ENCODE assay signal across 8 cellular contexts in the genomic region with DNA sequence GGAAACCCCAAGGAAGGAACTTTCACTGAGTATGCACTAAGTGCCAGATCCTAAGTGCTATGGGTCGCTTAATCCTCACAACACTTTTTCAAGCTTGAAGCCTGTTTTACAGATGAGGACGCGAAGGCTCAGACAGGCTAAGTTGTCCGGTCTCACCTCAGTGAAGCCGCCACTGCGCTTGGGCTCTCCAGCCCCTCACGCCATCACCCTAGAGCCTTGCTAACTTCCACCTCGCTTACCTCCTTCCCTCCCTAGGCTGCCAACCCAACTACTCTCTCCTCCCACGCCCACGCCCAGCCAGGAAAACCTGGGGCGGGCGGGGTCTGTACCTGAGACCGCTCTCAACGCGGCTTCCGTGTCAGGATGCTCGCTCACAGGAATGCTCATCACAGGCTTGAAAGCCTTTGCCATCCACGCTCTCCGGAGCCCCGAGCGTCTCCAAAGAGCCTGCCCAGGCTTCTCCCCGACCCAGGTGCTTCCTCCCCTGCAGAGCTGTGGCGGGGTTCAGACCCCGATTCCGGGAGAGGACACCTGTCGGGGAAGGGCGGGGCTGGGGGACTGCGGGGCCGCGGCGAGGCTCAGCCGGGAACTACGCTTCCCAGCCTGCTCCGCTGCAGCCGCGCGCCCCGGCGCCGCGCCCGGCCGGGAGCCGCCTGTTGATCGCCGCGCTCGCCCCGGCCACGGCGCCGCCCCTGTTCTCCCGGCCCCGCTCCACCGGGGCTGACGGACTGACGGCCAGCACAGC. TPM values are rescaled to one million over a fixed set of nuclear protein-coding genes. Genes with fewer than 3 reads are reported as not detected.
A peak's percentile ranks its signal among the peaks of the same experiment; 100 is the strongest.
DNase-seq lines count a peak whose midpoint lies in the region; ATAC-seq and TF ChIP-seq lines count a peak whose summit lies in the region.

A gene (plus strand): TSS at position 656 of the 745 bp plus-strand sequence. CDS start 14,845 bp downstream, outside the sequence.

- intact Hi-C loops in PC-9 (cut with micrococcal nuclease; ENCODE audit: unreplicated experiment) (no loop called here), Right ventricle myocardium inferior (cut with DNase I) (loop anchor here (10.0 kb wide), 1 partner anchor 46 kb away; no protein-coding TSS in a partner anchor)

- no peaks in the 10 kb centered on the region for H3K9me3 Mint-ChIP-seq in activated naive CD4-positive, alpha-beta T cell treated with anti-CD3 and anti-CD28 coated beads, Interleukin-2, amount 50 U/mL, for 72 hours

- H3K9me3 ChIP-seq in AG04450 (ENCODE audit: control insufficient read depth, insufficient read depth, low read length) (no peaks in the 10 kb centered on the region), PC-9 (ENCODE audit: insufficient read depth, low read depth) (no peaks in the 10 kb centered on the region)

- no peaks in the 10 kb centered on the region for H3K79me2 ChIP-seq in PC-9 (ENCODE audit: low read depth)

- no peaks in the 10 kb centered on the region for H3K4me1 ChIP-seq in PC-9 (replicated peaks; ENCODE audit: insufficient read depth)

- H3K4me3 ChIP-seq in AG04450 (ENCODE audit: low read depth, low read length) = peak within 1 kb of the TSS; percentile 63
- H3K4me3 ChIP-seq in PC-9 = peak within 1 kb of the TSS; percentile 62; the same call in 1 of the 2 replicates

- no peaks in the 10 kb centered on the region for H3F3A ChIP-seq in PC-9 (ENCODE audit: insufficient read depth, low read depth)

- CTCF ChIA-PET in AG04450 (lab: Charles Lee) (interaction anchor here (0.6 kb wide), 1 partner anchor 94 kb away, joined by 5 read pairs; no protein-coding TSS in a partner anchor), PC-9 (lab: Charles Lee) (no interaction called here)

- no peaks in the 10 kb centered on the region for H3K36me3 ChIP-seq in PC-9 (ENCODE audit: low read depth)

- peak within 1 kb of the TSS; percentile 75 for H3K4me2 ChIP-seq in PC-9

- no peaks in the 10 kb centered on the region for H3K9me2 ChIP-seq in PC-9 (ENCODE audit: insufficient read depth)

- peak; percentile 65 for ATAC-seq in GM18519 (IDR thresholded peaks at IDR 0.05; ENCODE audit: low FRiP score, unreplicated experiment)
- peak; percentile 78 for ATAC-seq in HG03064 (IDR thresholded peaks at IDR 0.05; ENCODE audit: low read depth, unreplicated experiment)
- ATAC-seq in activated naive CD4-positive, alpha-beta T cell treated with anti-CD3 and anti-CD28 coated beads, Interleukin-2, amount 50 U/mL, for 72 hours = peak; percentile 78 to 88
- peak; percentile 89 for ATAC-seq in Right ventricle myocardium inferior
- ATAC-seq in omental fat pad (ENCODE audit: low FRiP score) = peak; percentile 79
- no peak for ATAC-seq in HG03439 (IDR thresholded peaks at IDR 0.05; ENCODE audit: unreplicated experiment)

- POLR2A ChIA-PET in AG04450 (lab: Yijun Ruan, JAX) (no interaction called here), PC-9 (lab: Charles Lee; ENCODE audit: unreplicated experiment) (no interaction called here)

- DNase-seq in AG04450 (ENCODE audit: low read depth, low spot score) = no peak
- peak in 1 of 2 experiments; percentile 64 for DNase-seq in PC-9
- DNase-seq in activated naive CD4-positive, alpha-beta T cell treated with anti-CD3 and anti-CD28 coated beads, Interleukin-2, amount 50 U/mL, for 72 hours (ENCODE audit: low spot score in 2 of 2) = peak; percentile 60 to 61
- DNase-seq in Right ventricle myocardium inferior (ENCODE audit: missing footprints) = peak; percentile 73
- DNase-seq in omental fat pad (ENCODE audit: low spot score) = no peak

- H2AFZ ChIP-seq in PC-9 = peak within 1 kb of the TSS; percentile 84

- no peak for TF ChIP-seq CTCF in AG04450 (IDR thresholded peaks at IDR 0.05; ENCODE audit: low read depth, low read length)
- TF ChIP-seq CTCF in PC-9 (conservative IDR thresholded peaks at IDR 0.05) = no peak
- no peak for TF ChIP-seq CTCF in omental fat pad (IDR thresholded peaks at IDR 0.05)

- BruUV-seq in PC-9 (replicated peaks; lab: Mats Ljungman, UMichigan) = no TSS peak

- no peak within 1 kb of the TSS for H3K27ac ChIP-seq in AG04450 (ENCODE audit: low read depth, low read length)
- H3K27ac ChIP-seq in PC-9 = no peak within 1 kb of the TSS

- H3K27ac Mint-ChIP-seq in activated naive CD4-positive, alpha-beta T cell treated with anti-CD3 and anti-CD28 coated beads, Interleukin-2, amount 50 U/mL, for 72 hours = no peak within 1 kb of the TSS

- H4K20me1 ChIP-seq in PC-9 (ENCODE audit: insufficient read depth) = no peaks in the 10 kb centered on the region

- peaks cover 25% of the 10 kb centered on the region for H3K27me3 ChIP-seq in AG04450 (ENCODE audit: control insufficient read depth, insufficient read depth, low read length)
- peaks cover 8% of the 10 kb centered on the region; the same call in 1 of the 2 replicates for H3K27me3 ChIP-seq in PC-9 (ENCODE audit: insufficient read depth, low read depth)

- H3K36me3 Mint-ChIP-seq in activated naive CD4-positive, alpha-beta T cell treated with anti-CD3 and anti-CD28 coated beads, Interleukin-2, amount 50 U/mL, for 72 hours = no peaks in the 10 kb centered on the region

RNA-seq across cellular contexts. Expression of the gene that starts here (rescaled TPM):
- 3.1 and 3.2 TPM in 2 replicates for polyA plus RNA-seq in AG04450 (2011; rRNA removed)
- 2.3 and 3.9 TPM in 2 replicates for polyA minus RNA-seq in AG04450 (2011; rRNA and poly(A)+ RNA removed)
- total RNA-seq in PC-9 (2021) (2.7 and 4.2 TPM in 2 replicates), Right ventricle myocardium inferior (9.5 TPM), omental fat pad (10 to 100 TPM in 2 of 4 donors, 1 to 10 TPM in 2; 6.5 to 28.5 (median 12.4) TPM)
- total RNA-seq in activated naive CD4-positive, alpha-beta T cell treated with anti-CD3 and anti-CD28 coated beads, Interleukin-2, amount 50 U/mL, for 72 hours = 1 to 10 TPM; 2.8 to 3.6 TPM

Comparison
In these comparisons a context has a peak if more than half of its experiments do, and no peak if none do; other contexts are left out.
1. DNase-seq: peak in activated naive CD4-positive, alpha-beta T cell treated with anti-CD3 and anti-CD28 coated beads, Interleukin-2, amount 50 U/mL, for 72 hours (2 of 2) and Right ventricle myocardium inferior (single experiment); none in AG04450 (single experiment) and omental fat pad (single experiment).